1 cellular context compared by ENCODE assay signal in genomic region chr1:75791022-75791421, GRCh38.
TF ChIP-seq lines count a peak whose summit lies in the region.

No MANE protein-coding gene starts in this region.

TF ChIP-seq in H1, 55 proteins besides CTCF, POLR2A, EP300 and RAD21 (continued from another document):
- TF ChIP-seq ZNF274 (IDR thresholded peaks at IDR 0.05; ENCODE audit: borderline replicate concordance, extremely low read depth, low read length): no peak
TF ChIP-seq in H1: peak in this region for 0.
